In genomic region chr20:5531318-5532081, GRCh38 we compare ENCODE assay signal across 12 cellular contexts.
DNase-seq lines count a peak whose midpoint lies in the region; ATAC-seq and TF ChIP-seq lines count a peak whose summit lies in the region.
"Had no signal": no experiment of that assay in that cellular context is flagged by ENCODE, and none has a peak within 500 bp of the region (broad histone marks: within the 10 kb centered on the region; RNA-seq: fewer than 3 reads in every experiment).

No MANE protein-coding gene starts in this region.

- no peaks in the 10 kb centered on the region for H3K27me3 Mint-ChIP-seq in T-helper 2 cell treated with Interferon-gamma antibody and Interleukin-4, amounts not matched to agents 5 μg/mL and 100 μg/mL, for 36 hours (ENCODE audit: low read depth)
- no peaks in the 10 kb centered on the region for H3K27me3 Mint-ChIP-seq in Calu3 (ENCODE audit: unreplicated experiment)
- no peaks in the 10 kb centered on the region for H3K27me3 Mint-ChIP-seq in stimulated activated naive B cell treated with anti-CD40 and anti-IgM and Interleukin-4, amounts not matched to agents 10 μg/mL and 1 μg/mL and 100 μg/mL, for 72 hours

- H3K27me3 ChIP-seq in PC-9 (ENCODE audit: insufficient read depth, low read depth) (peaks cover 5% of the 10 kb centered on the region; the same call in 1 of the 2 replicates), neuronal stem cell (ENCODE audit: control insufficient read depth in 3 of 3, insufficient read depth in 3 of 3, low read depth in 1 of 3, low read length in 3 of 3) (peaks cover 0 to 2% (median 0%) of the 10 kb centered on the region in 3 experiments)

- H3K9me2 ChIP-seq in PC-9 (ENCODE audit: insufficient read depth), result no peaks in the 10 kb centered on the region

- H3K9ac ChIP-seq in neuronal stem cell (ENCODE audit: low read depth, low read length, poor library complexity), result peak overlapping the region; percentile 2

- H2BK120ac ChIP-seq in neuronal stem cell (ENCODE audit: low read depth, low read length), result no peak overlapping the region

- H4K91ac ChIP-seq in neuronal stem cell (ENCODE audit: low read depth, low read length, poor library complexity), result no peak overlapping the region

- no peak overlapping the region for H2AFZ ChIP-seq in PC-9
- H2AFZ ChIP-seq in neuronal stem cell (ENCODE audit: low read length), result no peak overlapping the region

- H3K36me3 ChIP-seq in PC-9 (ENCODE audit: low read depth) (no peaks in the 10 kb centered on the region), neuronal stem cell (replicated peaks in 1 of 2; ENCODE audit: control insufficient read depth in 2 of 2, insufficient read depth in 2 of 2, low read length in 2 of 2) (peaks cover 0 to 3% of the 10 kb centered on the region in 2 donors)

- H3K36me3 Mint-ChIP-seq in T-helper 2 cell treated with Interferon-gamma antibody and Interleukin-4, amounts not matched to agents 5 μg/mL and 100 μg/mL, for 36 hours (ENCODE audit: low read depth), result no peaks in the 10 kb centered on the region
- H3K36me3 Mint-ChIP-seq in Calu3 (ENCODE audit: insufficient read depth, unreplicated experiment), result no peaks in the 10 kb centered on the region
- peaks cover 17 to 26% of the 10 kb centered on the region in 2 donors for H3K36me3 Mint-ChIP-seq in stimulated activated naive B cell treated with anti-CD40 and anti-IgM and Interleukin-4, amounts not matched to agents 10 μg/mL and 1 μg/mL and 100 μg/mL, for 72 hours

- H3K27ac ChIP-seq in PC-9, result 0 out of 2 replicates have a peak overlapping the region, but pooled peaks have one; percentile 41
- no peak overlapping the region for H3K27ac ChIP-seq in neuronal stem cell (replicated peaks; ENCODE audit: low read length)
- H3K27ac ChIP-seq: VCaP had no signal

- CTCF ChIA-PET in PC-9 (lab: Charles Lee), result interaction anchor here (0.6 to 0.8 kb wide), 2 partner anchors 313 to 416 kb away, joined by 3 to 7 read pairs; no protein-coding TSS in a partner anchor
- CTCF ChIA-PET in Calu3 (lab: Charles Lee), result no interaction called here

- WGBS in neuronal stem cell (ENCODE audit: extremely low coverage in 2 of 2, insufficient read length in 2 of 2, insufficient replicate concordance in 1 of 2), 2 donors, result no CpG with 5 or more reads among the region's 4 CpGs

- peaks cover 22% of the 10 kb centered on the region for H3K4me1 Mint-ChIP-seq in T-helper 2 cell treated with Interferon-gamma antibody and Interleukin-4, amounts not matched to agents 5 μg/mL and 100 μg/mL, for 36 hours (ENCODE audit: low read depth)
- H3K4me1 Mint-ChIP-seq in Calu3 (ENCODE audit: low read depth, unreplicated experiment), result peaks cover 8% of the 10 kb centered on the region
- peaks cover 18 to 19% of the 10 kb centered on the region in 2 donors for H3K4me1 Mint-ChIP-seq in stimulated activated naive B cell treated with anti-CD40 and anti-IgM and Interleukin-4, amounts not matched to agents 10 μg/mL and 1 μg/mL and 100 μg/mL, for 72 hours

- no peak for DNase-seq in T-helper 2 cell treated with Interferon-gamma antibody and Interleukin-4, amounts not matched to agents 5 μg/mL and 100 μg/mL, for 36 hours (ENCODE audit: low spot score)
- no peak for DNase-seq in T-helper 2 cell
- DNase-seq in PC-9, result peak in 1 of 2 experiments; percentile 53
- DNase-seq in epithelial cell of esophagus (ENCODE audit: low read depth), result peak; percentile 76
- no peak for DNase-seq in neuronal stem cell (ENCODE audit: low spot score)
- DNase-seq in HK-2 (ENCODE audit: unreplicated experiment), result no peak
- DNase-seq in Calu3, result no peak
- DNase-seq in stimulated activated naive B cell treated with anti-CD40 and anti-IgM and Interleukin-4, amounts not matched to agents 10 μg/mL and 1 μg/mL and 100 μg/mL, for 72 hours, result no peak
- DNase-seq: activated naive CD4-positive, alpha-beta T cell treated with anti-CD3 and anti-CD28 coated beads for 36 hours; NCI-H1105 had no signal

- no peaks in the 10 kb centered on the region for H3K79me2 ChIP-seq in PC-9 (ENCODE audit: low read depth)

- no peak overlapping the region for H3K18ac ChIP-seq in neuronal stem cell (ENCODE audit: low read length)

- intact Hi-C loops in PC-9 (cut with micrococcal nuclease; ENCODE audit: unreplicated experiment), result no loop called here
- intact Hi-C loops in Calu3 (cut with micrococcal nuclease; ENCODE audit: unreplicated experiment), result no loop called here

- H3K4me3 ChIP-seq in PC-9 (no peak overlapping the region), epithelial cell of esophagus (ENCODE audit: low read length) (no peak overlapping the region), neuronal stem cell (ENCODE audit: low read length in 2 of 2) (no peak overlapping the region)

- peak overlapping the region; percentile 6 for H3K4me3 Mint-ChIP-seq in T-helper 2 cell treated with Interferon-gamma antibody and Interleukin-4, amounts not matched to agents 5 μg/mL and 100 μg/mL, for 36 hours
- no peak overlapping the region for H3K4me3 Mint-ChIP-seq in Calu3 (ENCODE audit: low read depth, unreplicated experiment)
- H3K4me3 Mint-ChIP-seq in stimulated activated naive B cell treated with anti-CD40 and anti-IgM and Interleukin-4, amounts not matched to agents 10 μg/mL and 1 μg/mL and 100 μg/mL, for 72 hours, result no peak overlapping the region
- H3K4me3 Mint-ChIP-seq: activated naive CD4-positive, alpha-beta T cell treated with anti-CD3 and anti-CD28 coated beads for 36 hours had no signal

- no peak overlapping the region for H4K8ac ChIP-seq in neuronal stem cell (ENCODE audit: low read depth, low read length)

- POLR2A ChIA-PET in PC-9 (lab: Charles Lee; ENCODE audit: unreplicated experiment), result interaction anchor here (0.6 kb wide), 1 partner anchor 504 kb away, joined by 6 read pairs; no protein-coding TSS in a partner anchor

- H3K4me1 ChIP-seq in PC-9 (replicated peaks; ENCODE audit: insufficient read depth), result peaks cover 7% of the 10 kb centered on the region; the same call in 1 of the 2 replicates
- peaks cover 0 to 2% of the 10 kb centered on the region in 2 donors for H3K4me1 ChIP-seq in neuronal stem cell (ENCODE audit: control insufficient read depth in 2 of 2, insufficient read depth in 1 of 2, low read depth in 1 of 2, low read length in 2 of 2)

- no peaks in the 10 kb centered on the region; the same call in 1 of the 2 replicates for H4K20me1 ChIP-seq in PC-9 (ENCODE audit: insufficient read depth)

- H2BK15ac ChIP-seq in neuronal stem cell (ENCODE audit: low read length), result no peak overlapping the region

- H3K9me3 ChIP-seq in PC-9 (ENCODE audit: insufficient read depth, low read depth) (no peaks in the 10 kb centered on the region), neuronal stem cell (replicated peaks in 1 of 2; ENCODE audit: control insufficient read depth in 2 of 2, insufficient read depth in 1 of 2, low read depth in 1 of 2, low read length in 2 of 2) (no peaks in the 10 kb centered on the region)

- 0 out of 2 replicates have a peak, but pooled peaks cover 3% of the 10 kb centered on the region for H3F3A ChIP-seq in PC-9 (ENCODE audit: insufficient read depth, low read depth)

- BruUV-seq in PC-9 (replicated peaks; lab: Mats Ljungman, UMichigan) (no TSS peak), Calu3 (replicated peaks; lab: Mats Ljungman, UMichigan) (no TSS peak)

- no peak overlapping the region for H2BK5ac ChIP-seq in neuronal stem cell (ENCODE audit: low read length)

- no peak overlapping the region for H2AK5ac ChIP-seq in neuronal stem cell (ENCODE audit: low read depth, low read length)

- no peak for TF ChIP-seq CTCF in PC-9 (conservative IDR thresholded peaks at IDR 0.05)
- TF ChIP-seq CTCF in epithelial cell of esophagus (IDR thresholded peaks at IDR 0.05; ENCODE audit: insufficient read depth, low read depth, low read length, missing control alignments), result no peak
- TF ChIP-seq CTCF in Calu3 (IDR thresholded peaks at IDR 0.05; ENCODE audit: unreplicated experiment), result no peak

- H3K4ac ChIP-seq in neuronal stem cell (ENCODE audit: low read length), result no peak overlapping the region

- peak overlapping the region; percentile 18 for H3K27ac Mint-ChIP-seq in T-helper 2 cell treated with Interferon-gamma antibody and Interleukin-4, amounts not matched to agents 5 μg/mL and 100 μg/mL, for 36 hours
- H3K27ac Mint-ChIP-seq in Calu3 (ENCODE audit: unreplicated experiment), result no peak overlapping the region
- H3K27ac Mint-ChIP-seq in stimulated activated naive B cell treated with anti-CD40 and anti-IgM and Interleukin-4, amounts not matched to agents 10 μg/mL and 1 μg/mL and 100 μg/mL, for 72 hours, result no peak overlapping the region
- H3K27ac Mint-ChIP-seq: activated naive CD4-positive, alpha-beta T cell treated with anti-CD3 and anti-CD28 coated beads for 36 hours had no signal

- no peaks in the 10 kb centered on the region for H3K9me3 Mint-ChIP-seq in T-helper 2 cell treated with Interferon-gamma antibody and Interleukin-4, amounts not matched to agents 5 μg/mL and 100 μg/mL, for 36 hours
- H3K9me3 Mint-ChIP-seq in Calu3 (ENCODE audit: low read depth, unreplicated experiment), result no peaks in the 10 kb centered on the region
- H3K9me3 Mint-ChIP-seq in stimulated activated naive B cell treated with anti-CD40 and anti-IgM and Interleukin-4, amounts not matched to agents 10 μg/mL and 1 μg/mL and 100 μg/mL, for 72 hours, result no peaks in the 10 kb centered on the region
- H3K9me3 Mint-ChIP-seq: activated naive CD4-positive, alpha-beta T cell treated with anti-CD3 and anti-CD28 coated beads for 36 hours had no signal

- H3K79me1 ChIP-seq in neuronal stem cell (ENCODE audit: low read depth, low read length), result no peaks in the 10 kb centered on the region

- H3K4me2 ChIP-seq in PC-9 (no peak overlapping the region), neuronal stem cell (ENCODE audit: insufficient read depth, low read length, poor library complexity, severe bottlenecking) (no peak overlapping the region)

- no peak overlapping the region for H2BK12ac ChIP-seq in neuronal stem cell (ENCODE audit: low read length)

- no peak overlapping the region for H3K14ac ChIP-seq in neuronal stem cell (ENCODE audit: low read length)

- H3K23ac ChIP-seq in neuronal stem cell (ENCODE audit: low read depth, low read length, poor library complexity), result no peak overlapping the region

- ATAC-seq in stimulated activated naive B cell treated with anti-CD40 and anti-IgM and Interleukin-4, amounts not matched to agents 10 μg/mL and 1 μg/mL and 100 μg/mL, for 72 hours (replicated peaks), result no peak
- ATAC-seq: sciatic nerve had no signal
